In the genomic region with DNA sequence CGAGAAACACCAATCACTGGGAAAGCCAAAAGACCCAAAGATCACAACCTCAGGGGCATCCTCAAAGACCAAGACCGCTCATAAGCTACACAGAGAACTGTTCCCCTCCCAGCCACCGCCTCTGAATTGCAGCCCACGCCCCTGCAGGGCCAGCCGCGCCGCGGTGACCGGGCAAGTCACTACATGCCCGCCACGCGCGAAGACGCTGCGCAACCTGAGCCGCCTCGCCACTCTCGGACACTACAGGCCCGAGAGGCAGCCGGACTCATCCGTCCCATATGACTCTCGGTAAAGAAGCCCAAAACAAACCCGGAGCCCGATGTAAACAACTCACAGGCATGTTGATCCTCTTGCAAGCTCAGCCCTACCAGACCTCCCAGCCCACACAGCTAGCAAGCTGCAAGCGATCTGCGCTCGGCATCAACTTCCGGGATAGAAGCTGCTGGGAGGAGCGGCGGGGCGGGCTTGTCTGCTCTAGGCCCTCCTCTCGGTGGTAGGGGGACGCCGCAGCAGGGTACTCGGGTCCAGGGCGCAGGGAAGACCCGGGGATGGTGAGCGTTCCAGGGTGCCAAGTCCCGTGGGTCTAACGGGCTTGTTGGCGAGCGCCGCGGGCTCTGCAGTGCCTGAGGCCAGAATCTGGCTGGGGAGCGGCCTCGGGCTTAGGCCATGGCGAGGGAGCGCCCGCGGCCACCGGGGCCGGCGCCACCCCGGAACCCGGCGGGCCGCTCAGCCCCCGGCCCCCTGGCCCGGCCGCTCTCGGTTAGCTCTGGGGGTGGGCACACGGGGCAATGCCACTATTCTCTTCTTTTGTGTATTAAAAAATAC, we compare ENCODE assay signal across 8 cellular contexts. TPM values are rescaled to one million over a fixed set of nuclear protein-coding genes. Genes with fewer than 3 reads are reported as not detected.
DNase-seq lines count a peak whose midpoint lies in the region; ATAC-seq and TF ChIP-seq lines count a peak whose summit lies in the region.

A gene (minus strand): TSS at position 412 of the 825 bp plus-strand sequence. CDS start 72 bp downstream, at position 340.

- in situ Hi-C loops in KBM-7 (cut with MboI; ENCODE audit: low pct_unique_long_range_greater_than_20kb, low sequenced_read_pairs): no loop called here

- H3K36me3 ChIP-seq in PC-9 (ENCODE audit: low read depth) (no peaks in the 10 kb centered on the region), mucosa of stomach (ENCODE audit: control insufficient read depth, insufficient read depth, low read length) (no peaks in the 10 kb centered on the region)

- H2AFZ ChIP-seq in PC-9: peak within 1 kb of the TSS; percentile 78

- ATAC-seq in GM21717 (IDR thresholded peaks at IDR 0.05; ENCODE audit: unreplicated experiment): peak; percentile 88

- no peaks in the 10 kb centered on the region for H4K20me1 ChIP-seq in PC-9 (ENCODE audit: insufficient read depth)

- peaks cover 10% of the 10 kb centered on the region for H3K79me2 ChIP-seq in PC-9 (ENCODE audit: low read depth)

- no peaks in the 10 kb centered on the region for H3K9me2 ChIP-seq in PC-9 (ENCODE audit: insufficient read depth)

- peaks cover 13% of the 10 kb centered on the region for H3K4me1 ChIP-seq in PC-9 (replicated peaks; ENCODE audit: insufficient read depth)
- H3K4me1 ChIP-seq in mucosa of stomach (ENCODE audit: control insufficient read depth, insufficient read depth, low read length): peaks cover 3% of the 10 kb centered on the region

- H3K4me2 ChIP-seq in PC-9: peak within 1 kb of the TSS; percentile 91

- H3K27me3 ChIP-seq in PC-9 (ENCODE audit: insufficient read depth, low read depth) (no peaks in the 10 kb centered on the region), mucosa of stomach (ENCODE audit: control insufficient read depth, insufficient read depth, low read length) (no peaks in the 10 kb centered on the region)

- peak within 1 kb of the TSS; percentile 99 for H3K9ac ChIP-seq in mucosa of stomach (ENCODE audit: low read length)

- H3K27ac ChIP-seq in PC-9: peak within 1 kb of the TSS; percentile 61

- TSS peak; percentile 68 for BruUV-seq in PC-9 (replicated peaks; lab: Mats Ljungman, UMichigan)

- H3K4me3 ChIP-seq in PC-9 (peak within 1 kb of the TSS; percentile 71), mucosa of stomach (ENCODE audit: low read length) (peak within 1 kb of the TSS; percentile 91)

- POLR2A ChIA-PET in PC-9 (lab: Charles Lee; ENCODE audit: unreplicated experiment): interaction anchor here (0.5 to 1.0 kb wide), 6 partner anchors 9 to 417 kb away, joined by 3 to 5 read pairs (median 4); no protein-coding TSS in a partner anchor

- DNase-seq in DMS153 treated with DMSO at 0.1 percent for 48 hours (lab: John Stamatoyannopoulos, UW; ENCODE audit: unreplicated experiment) (peak; percentile 44), KBM-7 (peak; percentile 99), PC-9 (peak; percentile 75 to 84), erythroblast (lab: John Stamatoyannopoulos, UW) (peak; percentile 93 to 95)
- peak; percentile 85 for DNase-seq in activated T-cell treated with anti-CD3 and anti-CD28 coated beads, Interleukin-2, amount 50 U/mL, for 1 hour
- peak; percentile 90 for DNase-seq in stimulated activated CD8-positive, alpha-beta memory T cell treated with anti-CD3 and anti-CD28 coated beads, Interleukin-4, amount 100 ng/mL, for 48 hours

- CTCF ChIA-PET in PC-9 (lab: Charles Lee): no interaction called here

- no peaks in the 10 kb centered on the region for H3F3A ChIP-seq in PC-9 (ENCODE audit: insufficient read depth, low read depth)

- TF ChIP-seq POLR2A in erythroblast (IDR thresholded peaks at IDR 0.05; ENCODE audit: low read length): peak; percentile 99

- H3K9me3 ChIP-seq in PC-9 (ENCODE audit: insufficient read depth, low read depth) (no peaks in the 10 kb centered on the region), mucosa of stomach (ENCODE audit: control insufficient read depth, low read length) (no peaks in the 10 kb centered on the region)

- intact Hi-C loops in PC-9 (cut with micrococcal nuclease; ENCODE audit: unreplicated experiment): loop anchor here (1.0 to 10.0 kb wide), 6 partner anchors 34 to 248 kb away; a partner anchor contains a TSS

- no peak for TF ChIP-seq CTCF in PC-9 (conservative IDR thresholded peaks at IDR 0.05)

RNA-seq across cellular contexts. Expression of the gene that starts here (rescaled TPM):
- 59.7 and 77.0 TPM in 2 replicates for total RNA-seq in PC-9 (2021)

Comparison
In these comparisons a context has a peak if more than half of its experiments do, and no peak if none do; other contexts are left out.
1. Peak in every context shown above with its lines: DNase-seq, ATAC-seq, H3K4me3 ChIP-seq and H3K27ac ChIP-seq.
2. DNase-seq: peak in every context shown above with its lines; median percentile 99 in KBM-7; 94 in erythroblast; 90 in stimulated activated CD8-positive, alpha-beta memory T cell treated with anti-CD3 and anti-CD28 coated beads, Interleukin-4, amount 100 ng/mL, for 48 hours; 85 in activated T-cell treated with anti-CD3 and anti-CD28 coated beads, Interleukin-2, amount 50 U/mL, for 1 hour; 80 in PC-9; 44 in DMS153 treated with DMSO at 0.1 percent for 48 hours.